Comparison of ENCODE assay signal across 16 cellular contexts in genomic region chr7:3549598-3549997, GRCh38.
DNase-seq lines count a peak whose midpoint lies in the region; ATAC-seq, FAIRE-seq and TF ChIP-seq lines count a peak whose summit lies in the region.
"Had no signal": no experiment of that assay in that cellular context is flagged by ENCODE, and none has a peak within 500 bp of the region (broad histone marks: within the 10 kb centered on the region; RNA-seq: fewer than 3 reads in every experiment).

No MANE protein-coding gene starts in this region.

- FAIRE-seq in keratinocyte (lab: Jason Lieb, UNC) = peak; percentile 23
- FAIRE-seq: A549, GM12878, GM18507, H1 had no signal

- CTCF ChIA-PET in Panc1 (lab: Charles Lee) = no interaction called here

- H3K27ac ChIP-seq in Panc1 (ENCODE audit: low read length) = 0 out of 2 replicates have a peak overlapping the region, but pooled peaks have one; percentile 12
- no peak overlapping the region for H3K27ac ChIP-seq in keratinocyte (ENCODE audit: control insufficient read depth, insufficient read depth, low read length)
- H3K27ac ChIP-seq: A549, C4-2B had no signal

- ATAC-seq in Panc1 (no peak), HG02763 (IDR thresholded peaks at IDR 0.05; ENCODE audit: unreplicated experiment) (no peak)
- ATAC-seq in natural killer cell treated with Interleukin-12 subunit alpha and Interleukin-12 subunit beta and Interleukin-15 and Interleukin-18, amount 100 ng/mL, for 72 hours = no peak
- ATAC-seq: A549, GM12878, HCT116 had no signal

- H3K27ac Mint-ChIP-seq in natural killer cell treated with Interleukin-12 subunit alpha and Interleukin-12 subunit beta and Interleukin-15 and Interleukin-18, amount 100 ng/mL, for 72 hours = no peak overlapping the region
- H3K27ac Mint-ChIP-seq: CD4-positive, alpha-beta memory T cell had no signal

- no peaks in the 10 kb centered on the region for H3K4me1 Mint-ChIP-seq in natural killer cell treated with Interleukin-12 subunit alpha and Interleukin-12 subunit beta and Interleukin-15 and Interleukin-18, amount 100 ng/mL, for 72 hours (ENCODE audit: low read depth in 2 of 2)
- H3K4me1 Mint-ChIP-seq: CD4-positive, alpha-beta memory T cell had no signal

- no peaks in the 10 kb centered on the region for H3K36me3 Mint-ChIP-seq in natural killer cell treated with Interleukin-12 subunit alpha and Interleukin-12 subunit beta and Interleukin-15 and Interleukin-18, amount 100 ng/mL, for 72 hours
- H3K36me3 Mint-ChIP-seq: CD4-positive, alpha-beta memory T cell had no signal

- no peak overlapping the region for H2AFZ ChIP-seq in keratinocyte (ENCODE audit: control insufficient read depth, low read length)

- no peaks in the 10 kb centered on the region for H3K9me1 ChIP-seq in keratinocyte (ENCODE audit: control insufficient read depth, extremely low read depth, insufficient read depth, low read length)

- intact Hi-C loops in Panc1 (cut with micrococcal nuclease; ENCODE audit: unreplicated experiment) = no loop called here

- H3K27me3 Mint-ChIP-seq in natural killer cell treated with Interleukin-12 subunit alpha and Interleukin-12 subunit beta and Interleukin-15 and Interleukin-18, amount 100 ng/mL, for 72 hours = peaks cover 40 to 60% of the 10 kb centered on the region in 2 donors

- POLR2A ChIA-PET in Panc1 (lab: Charles Lee) = no interaction called here

- in situ Hi-C loops in Panc1 (cut with HindIII; ENCODE audit: low pct_unique_long_range_greater_than_20kb, low sequenced_read_pairs) = no loop called here

- H3K9me3 ChIP-seq in Panc1 (ENCODE audit: control insufficient read depth, insufficient read depth, low read depth, low read length) = peaks cover 19% of the 10 kb centered on the region; the same call in 1 of the 2 replicates
- no peaks in the 10 kb centered on the region for H3K9me3 ChIP-seq in endocrine pancreas (ENCODE audit: control insufficient read depth, low read length)
- H3K9me3 ChIP-seq in keratinocyte (ENCODE audit: control insufficient read depth, low read depth, low read length) = no peaks in the 10 kb centered on the region
- H3K9me3 ChIP-seq: A549, BE2C had no signal

- H3K79me2 ChIP-seq in keratinocyte (ENCODE audit: control insufficient read depth, insufficient read depth, low read length) = no peaks in the 10 kb centered on the region

- no peak for DNase-seq in Panc1 (ENCODE audit: low read depth, low spot score)
- DNase-seq in keratinocyte (ENCODE audit: low read depth, low spot score) = no peak
- no peak for DNase-seq in natural killer cell treated with Interleukin-12 subunit alpha and Interleukin-12 subunit beta and Interleukin-15 and Interleukin-18, amount 100 ng/mL, for 72 hours (ENCODE audit: low spot score)
- no peak for DNase-seq in medulla oblongata (ENCODE audit: extremely low spot score)
- DNase-seq: BE2C; CD4-positive, alpha-beta memory T cell; DMS79 had no signal

- BruUV-seq in Panc1 (replicated peaks; lab: Mats Ljungman, UMichigan) = no TSS peak

- no peaks in the 10 kb centered on the region for H3K9me3 Mint-ChIP-seq in natural killer cell treated with Interleukin-12 subunit alpha and Interleukin-12 subunit beta and Interleukin-15 and Interleukin-18, amount 100 ng/mL, for 72 hours

- H3K4me3 Mint-ChIP-seq in natural killer cell treated with Interleukin-12 subunit alpha and Interleukin-12 subunit beta and Interleukin-15 and Interleukin-18, amount 100 ng/mL, for 72 hours = no peak overlapping the region
- H3K4me3 Mint-ChIP-seq: CD4-positive, alpha-beta memory T cell; IgD-negative memory B cell had no signal

- peaks cover 8% of the 10 kb centered on the region for H3K4me1 ChIP-seq in Panc1 (ENCODE audit: control insufficient read depth, insufficient read depth, low read length)
- peaks cover 43% of the 10 kb centered on the region for H3K4me1 ChIP-seq in endocrine pancreas (ENCODE audit: control insufficient read depth, insufficient read depth, low read length)
- no peaks in the 10 kb centered on the region for H3K4me1 ChIP-seq in keratinocyte (ENCODE audit: control insufficient read depth, extremely low read depth, insufficient read depth, low read length)
- H3K4me1 ChIP-seq: A549, BE2C had no signal

- dilution Hi-C loops in keratinocyte (cut with MboI; ENCODE audit: extremely low pct_ligation_motif_present, low sequenced_read_pairs) = no loop called here

- H4K20me1 ChIP-seq in keratinocyte (ENCODE audit: control insufficient read depth, extremely low read depth, insufficient read depth, low read length) = no peaks in the 10 kb centered on the region

- H3K27me3 ChIP-seq in Panc1 (ENCODE audit: control insufficient read depth, insufficient read depth, low read length) (no peaks in the 10 kb centered on the region), endocrine pancreas (ENCODE audit: control insufficient read depth, insufficient read depth, low read length) (no peaks in the 10 kb centered on the region), keratinocyte (ENCODE audit: control insufficient read depth, extremely low read depth, insufficient read depth, low read length) (no peaks in the 10 kb centered on the region)
- H3K27me3 ChIP-seq: BE2C had no signal

- no peak overlapping the region for H3K9ac ChIP-seq in endocrine pancreas (ENCODE audit: control insufficient read depth, insufficient read depth, low read length)
- H3K9ac ChIP-seq in keratinocyte (ENCODE audit: control insufficient read depth, extremely low read depth, insufficient read depth, low read length) = no peak overlapping the region

- TF ChIP-seq CTCF in Panc1 (IDR thresholded peaks at IDR 0.05) (no peak), keratinocyte (optimal IDR thresholded peaks at IDR 0.05 in 1 of 3, IDR thresholded peaks at IDR 0.05 in 1 of 3, conservative IDR thresholded peaks at IDR 0.05 in 1 of 3; ENCODE audit: extremely low read depth in 1 of 3, insufficient read depth in 2 of 3, low read length in 3 of 3) (no peak)

- H3K36me3 ChIP-seq in Panc1 (ENCODE audit: control insufficient read depth, insufficient read depth, low read length) (no peaks in the 10 kb centered on the region), endocrine pancreas (ENCODE audit: control insufficient read depth, insufficient read depth, low read length) (no peaks in the 10 kb centered on the region), keratinocyte (ENCODE audit: control insufficient read depth in 2 of 2, extremely low read depth in 1 of 2, insufficient read depth in 2 of 2, low read length in 2 of 2) (no peaks in the 10 kb centered on the region)
- H3K36me3 ChIP-seq: BE2C had no signal

- H3K4me2 ChIP-seq in keratinocyte (ENCODE audit: control insufficient read depth, extremely low read depth, insufficient read depth, low read depth, low read length) = no peak overlapping the region
- H3K4me2 ChIP-seq: A549 had no signal

- H3K4me3 ChIP-seq in Panc1 (ENCODE audit: low read depth in 2 of 2, low read length in 2 of 2) (no peak overlapping the region), endocrine pancreas (ENCODE audit: control insufficient read depth, insufficient read depth, low read length) (peak overlapping the region; percentile 59), keratinocyte (ENCODE audit: control insufficient read depth in 2 of 3, extremely low read depth in 1 of 3, insufficient read depth in 2 of 3, low read depth in 1 of 3, low read length in 3 of 3) (no peak overlapping the region)
- H3K4me3 ChIP-seq: A549, GM12878 had no signal
